In genomic region chr19:15251010-15251748, GRCh38 we compare ENCODE assay signal across 10 cellular contexts. TPM values are rescaled to one million over a fixed set of nuclear protein-coding genes. Genes with fewer than 3 reads are reported as not detected.
DNase-seq lines count a peak whose midpoint lies in the region; ATAC-seq and TF ChIP-seq lines count a peak whose summit lies in the region.
"Had no signal": no experiment of that assay in that cellular context is flagged by ENCODE, and none has a peak within 500 bp of the region (broad histone marks: within the 10 kb centered on the region; RNA-seq: fewer than 3 reads in every experiment).

No MANE protein-coding gene starts in this region.

- H3K27ac ChIP-seq in coronary artery (peak overlapping the region; percentile 99), lung (ENCODE audit: low read depth in 1 of 2, low read length in 1 of 2) (peak overlapping the region; percentile 78 to 85), temporal lobe (ENCODE audit: low read depth, low read length) (peak overlapping the region; percentile 87)

- ATAC-seq in lung (ENCODE audit: insufficient read depth, low FRiP score) = no peak
- ATAC-seq in HG03432 (IDR thresholded peaks at IDR 0.05; ENCODE audit: unreplicated experiment) = no peak
- no peak for ATAC-seq in GM21786 (IDR thresholded peaks at IDR 0.05; ENCODE audit: unreplicated experiment)
- ATAC-seq in GM21737 (IDR thresholded peaks at IDR 0.05; ENCODE audit: unreplicated experiment) = no peak
- ATAC-seq: GM12878 had no signal

- no peaks in the 10 kb centered on the region for H3K27me3 ChIP-seq in lung (ENCODE audit: control insufficient read depth, insufficient read depth)

- DNase-seq in HS-27A (ENCODE audit: low read depth) = peak; percentile 53
- peak; percentile 92 for DNase-seq in coronary artery (ENCODE audit: low spot score)
- no peak for DNase-seq in lung (ENCODE audit: low spot score)
- no peak for DNase-seq in activated CD4-positive, CD25-positive, alpha-beta regulatory T cell (lab: John Stamatoyannopoulos, UW)
- DNase-seq: NCI-H1694 had no signal

- no peak for TF ChIP-seq CTCF in coronary artery (IDR thresholded peaks at IDR 0.05)
- no peak for TF ChIP-seq CTCF in lung (IDR thresholded peaks at IDR 0.05; ENCODE audit: control extremely low read depth, extremely low read depth)

- peaks cover 3 to 73% of the 10 kb centered on the region in 2 donors for H3K36me3 ChIP-seq in lung (ENCODE audit: control insufficient read depth in 2 of 2, insufficient read depth in 2 of 2, low read length in 2 of 2)

- H3K4me3 ChIP-seq in coronary artery (peak overlapping the region; percentile 63), lung (no peak overlapping the region)
- H3K4me3 ChIP-seq: GM12878 had no signal

- peaks cover 10 to 22% of the 10 kb centered on the region in 2 donors for H3K4me1 ChIP-seq in lung (ENCODE audit: control insufficient read depth in 2 of 2, insufficient read depth in 2 of 2, low read length in 2 of 2)

- no peaks in the 10 kb centered on the region for H3K9me3 ChIP-seq in lung (ENCODE audit: control insufficient read depth in 2 of 2, insufficient read depth in 1 of 2, low read length in 1 of 2)

- 69 to 80% methylated on average over 22 to 24 of the region's 24 CpGs for WGBS in lung, 2 donors

RNA-seq across cellular contexts. Expression of gene EPHX3, which starts 18.9 kb away (rescaled TPM):
- total RNA-seq in lung (1 to 10 TPM; 1.7 to 2.7 TPM), temporal lobe (not detected)
- polyA plus RNA-seq in lung = 1 to 10 TPM; 1.1 to 3.0 TPM
- total RNA-seq: GM12878 had no signal

RNA-seq across cellular contexts. Expression of gene NOTCH3, which starts 50.4 kb away (rescaled TPM):
- total RNA-seq in lung = 10 to 100 TPM; 64.1 to 81.7 TPM
- polyA plus RNA-seq in lung = 10 to 100 TPM; 13.1 to 22.1 TPM
- 14.3 TPM for total RNA-seq in temporal lobe

Comparison
In these comparisons a context has a peak if more than half of its experiments do, and no peak if none do; other contexts are left out.
1. DNase-seq: peak in HS-27A (single experiment) and coronary artery (single experiment); none in lung (single experiment) and activated CD4-positive, CD25-positive, alpha-beta regulatory T cell (0 of 4).
2. Peak in every context shown above with its lines, with median percentiles within 50 percentile points of each other: H3K27ac ChIP-seq.